Comparison of ENCODE assay signal across 10 cellular contexts in the genomic region with DNA sequence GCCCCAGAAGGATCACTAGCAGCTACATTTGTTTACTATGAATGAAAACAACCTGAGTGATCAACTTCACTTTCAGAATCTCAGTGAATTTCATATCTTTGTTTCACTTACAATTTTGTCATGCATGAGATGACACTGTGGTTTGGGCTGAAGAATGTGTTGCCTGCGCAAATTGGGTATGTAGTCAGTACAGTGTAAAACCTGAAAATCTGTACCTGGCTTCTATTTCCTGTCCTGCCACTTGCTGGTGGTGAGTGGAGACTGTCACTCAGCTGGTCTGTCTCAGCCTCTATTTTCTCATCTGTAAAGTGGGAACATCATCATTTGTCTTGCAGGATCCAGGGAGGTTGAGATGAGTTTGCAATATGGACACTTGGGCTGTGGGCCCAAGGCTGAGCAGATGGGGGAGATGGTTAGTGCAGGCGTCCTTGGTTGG.
DNase-seq lines count a peak whose midpoint lies in the region; ATAC-seq lines count a peak whose summit lies in the region.
"Had no signal": no experiment of that assay in that cellular context is flagged by ENCODE, and none has a peak within 500 bp of the region (broad histone marks: within the 10 kb centered on the region; RNA-seq: fewer than 3 reads in every experiment).

No MANE protein-coding gene starts in this region.

- H3K4ac ChIP-seq in neuronal stem cell (ENCODE audit: low read length): no peak overlapping the region

- no peak overlapping the region for H3K23ac ChIP-seq in neuronal stem cell (ENCODE audit: low read depth, low read length, poor library complexity)

- no peak overlapping the region for H2BK5ac ChIP-seq in neuronal stem cell (ENCODE audit: low read length)

- no peak overlapping the region for H2AFZ ChIP-seq in neuronal stem cell (ENCODE audit: low read length)

- H3K4me3 Mint-ChIP-seq in activated CD4-positive, alpha-beta T cell treated with anti-CD3 and anti-CD28 coated beads, Interleukin-2, amount 10 ng/mL, durations not matched to agents 7 days and 5 days: no peak overlapping the region

- POLR2A ChIA-PET in activated CD4-positive, alpha-beta T cell treated with anti-CD3 and anti-CD28 coated beads, Interleukin-2, amount 10 ng/mL, durations not matched to agents 7 days and 5 days (lab: Charles Lee): no interaction called here

- no peak overlapping the region for H3K4me3 ChIP-seq in neuronal stem cell (ENCODE audit: low read length in 2 of 2)
- no peak overlapping the region for H3K4me3 ChIP-seq in effector memory CD4-positive, alpha-beta T cell (ENCODE audit: insufficient read depth, low read depth, low read length, poor library complexity, severe bottlenecking)

- H3K9me3 ChIP-seq in neuronal stem cell (replicated peaks in 1 of 2; ENCODE audit: control insufficient read depth in 2 of 2, insufficient read depth in 1 of 2, low read depth in 1 of 2, low read length in 2 of 2): no peaks in the 10 kb centered on the region
- H3K9me3 ChIP-seq in effector memory CD4-positive, alpha-beta T cell (ENCODE audit: control insufficient read depth, low read length): no peaks in the 10 kb centered on the region

- no peaks in the 10 kb centered on the region for H3K27me3 Mint-ChIP-seq in activated CD4-positive, alpha-beta T cell treated with anti-CD3 and anti-CD28 coated beads, Interleukin-2, amount 10 ng/mL, durations not matched to agents 7 days and 5 days

- H3K9me3 Mint-ChIP-seq in activated CD4-positive, alpha-beta T cell treated with anti-CD3 and anti-CD28 coated beads, Interleukin-2, amount 10 ng/mL, durations not matched to agents 7 days and 5 days: peaks cover 8% of the 10 kb centered on the region

- intact Hi-C loops in posterior vena cava (cut with DNase I): no loop called here

- H3K27ac ChIP-seq in neuronal stem cell (replicated peaks; ENCODE audit: low read length): no peak overlapping the region
- no peak overlapping the region for H3K27ac ChIP-seq in effector memory CD4-positive, alpha-beta T cell (ENCODE audit: insufficient read depth, low read length, poor library complexity, severe bottlenecking)

- H3K14ac ChIP-seq in neuronal stem cell (ENCODE audit: low read length): no peak overlapping the region

- no peak overlapping the region for H2BK15ac ChIP-seq in neuronal stem cell (ENCODE audit: low read length)

- peak overlapping the region; percentile 85 for H3K27ac Mint-ChIP-seq in activated CD4-positive, alpha-beta T cell treated with anti-CD3 and anti-CD28 coated beads, Interleukin-2, amount 10 ng/mL, durations not matched to agents 7 days and 5 days

- no peak overlapping the region for H3K18ac ChIP-seq in neuronal stem cell (ENCODE audit: low read length)

- H3K79me1 ChIP-seq in neuronal stem cell (ENCODE audit: low read depth, low read length): no peaks in the 10 kb centered on the region

- H2AK5ac ChIP-seq in neuronal stem cell (ENCODE audit: low read depth, low read length): no peak overlapping the region

- CTCF ChIA-PET in activated CD4-positive, alpha-beta T cell treated with anti-CD3 and anti-CD28 coated beads, Interleukin-2, amount 10 ng/mL, durations not matched to agents 7 days and 5 days (lab: Charles Lee): interaction anchor here (1.1 kb wide), 1 partner anchor 15 kb away, joined by 4 read pairs; no protein-coding TSS in a partner anchor

- no peaks in the 10 kb centered on the region for H3K27me3 ChIP-seq in neuronal stem cell (ENCODE audit: control insufficient read depth in 3 of 3, insufficient read depth in 3 of 3, low read depth in 1 of 3, low read length in 3 of 3)
- no peaks in the 10 kb centered on the region for H3K27me3 ChIP-seq in effector memory CD4-positive, alpha-beta T cell (replicated peaks; ENCODE audit: control insufficient read depth, insufficient read depth, low read length, poor library complexity, severe bottlenecking)

- peaks cover 84% of the 10 kb centered on the region for H3K4me1 Mint-ChIP-seq in activated CD4-positive, alpha-beta T cell treated with anti-CD3 and anti-CD28 coated beads, Interleukin-2, amount 10 ng/mL, durations not matched to agents 7 days and 5 days

- peak overlapping the region; percentile 44 for H2BK12ac ChIP-seq in neuronal stem cell (ENCODE audit: low read length)

- H3K36me3 ChIP-seq in neuronal stem cell (replicated peaks in 1 of 2; ENCODE audit: control insufficient read depth in 2 of 2, insufficient read depth in 2 of 2, low read length in 2 of 2): no peaks in the 10 kb centered on the region
- H3K36me3 ChIP-seq in effector memory CD4-positive, alpha-beta T cell (ENCODE audit: control insufficient read depth, insufficient read depth, low read length): no peaks in the 10 kb centered on the region

- DNase-seq in activated CD4-positive, alpha-beta T cell treated with anti-CD3 and anti-CD28 coated beads, Interleukin-2, amount 10 ng/mL, durations not matched to agents 7 days and 5 days: no peak
- DNase-seq in activated CD4-positive, alpha-beta T cell treated with anti-CD3 and anti-CD28 coated beads for 48 hours: no peak
- DNase-seq in neuronal stem cell (ENCODE audit: low spot score) (no peak), posterior vena cava (ENCODE audit: low spot score) (no peak)
- DNase-seq in effector memory CD4-positive, alpha-beta T cell: no peak
- DNase-seq in activated CD4-positive, alpha-beta T cell treated with anti-CD3 and anti-CD28 coated beads, Interleukin-2, amount 50 U/mL, for 48 hours: no peak
- DNase-seq: NCI-H2029 treated with DMSO at 0.1 percent for 48 hours; stimulated activated CD4-positive, alpha-beta T cell treated with anti-CD3 and anti-CD28 coated beads, Interleukin-4, amount 100 ng/mL, for 4 hours had no signal

- no peak overlapping the region for H3K9ac ChIP-seq in neuronal stem cell (ENCODE audit: low read depth, low read length, poor library complexity)

- no peak overlapping the region for H3K4me2 ChIP-seq in neuronal stem cell (ENCODE audit: insufficient read depth, low read length, poor library complexity, severe bottlenecking)

- peaks cover 11% of the 10 kb centered on the region for H3K36me3 Mint-ChIP-seq in activated CD4-positive, alpha-beta T cell treated with anti-CD3 and anti-CD28 coated beads, Interleukin-2, amount 10 ng/mL, durations not matched to agents 7 days and 5 days (ENCODE audit: low read depth)

- H4K91ac ChIP-seq in neuronal stem cell (ENCODE audit: low read depth, low read length, poor library complexity): no peak overlapping the region

- H3K4me1 ChIP-seq in neuronal stem cell (ENCODE audit: control insufficient read depth in 2 of 2, insufficient read depth in 1 of 2, low read depth in 1 of 2, low read length in 2 of 2): peaks cover 0 to 8% of the 10 kb centered on the region in 2 donors
- peaks cover 7% of the 10 kb centered on the region for H3K4me1 ChIP-seq in effector memory CD4-positive, alpha-beta T cell (ENCODE audit: control insufficient read depth, insufficient read depth, low read length, poor library complexity, severe bottlenecking)

- no peak overlapping the region for H2BK120ac ChIP-seq in neuronal stem cell (ENCODE audit: low read depth, low read length)

- no peak overlapping the region for H4K8ac ChIP-seq in neuronal stem cell (ENCODE audit: low read depth, low read length)

- no CpG with 5 or more reads among the region's 2 CpGs for WGBS in neuronal stem cell (ENCODE audit: extremely low coverage in 2 of 2, insufficient read length in 2 of 2, insufficient replicate concordance in 1 of 2), 2 donors

- ATAC-seq in GM21737 (IDR thresholded peaks at IDR 0.05; ENCODE audit: unreplicated experiment) (peak; percentile 85), HG03457 (IDR thresholded peaks at IDR 0.05; ENCODE audit: unreplicated experiment) (peak; percentile 83)
